28 cellular contexts compared by ENCODE assay signal in genomic region chrX:118963159-118963558, GRCh38. TPM values are rescaled to one million over a fixed set of nuclear protein-coding genes. Genes with fewer than 3 reads are reported as not detected.
"Had no signal": no experiment of that assay in that cellular context is flagged by ENCODE, and none has a peak within 500 bp of the region (broad histone marks: within the 10 kb centered on the region; RNA-seq: fewer than 3 reads in every experiment).

No MANE protein-coding gene starts in this region.

- H3K9me3 Mint-ChIP-seq: activated CD4-positive, alpha-beta T cell treated with anti-CD3 and anti-CD28 coated beads, Interleukin-2, amount 10 ng/mL, durations not matched to agents 24 days and 14 days; effector memory CD8-positive, alpha-beta T cell; stimulated activated naive B cell treated with anti-CD40 and anti-IgM and Interleukin-4, amounts not matched to agents 10 μg/mL and 1 μg/mL and 100 μg/mL, for 72 hours; T-cell had no signal

- H3K36me3 Mint-ChIP-seq: mesothelial cell of epicardium; naive B cell; stimulated activated naive B cell treated with anti-CD40 and anti-IgM and Interleukin-4, amounts not matched to agents 10 μg/mL and 1 μg/mL and 100 μg/mL, for 72 hours; T-cell had no signal

- H3K4me3 Mint-ChIP-seq: activated CD4-positive, alpha-beta T cell treated with anti-CD3 and anti-CD28 coated beads, Interleukin-2, amount 10 ng/mL, durations not matched to agents 24 days and 14 days; effector memory CD8-positive, alpha-beta T cell; mesothelial cell of epicardium; naive B cell; nephron progenitor cell; stimulated activated naive B cell treated with anti-CD40 and anti-IgM and Interleukin-4, amounts not matched to agents 10 μg/mL and 1 μg/mL and 100 μg/mL, for 72 hours; T-cell had no signal

- H3K4me1 ChIP-seq: transverse colon had no signal

- H3K36me3 ChIP-seq: cardiac muscle cell, neutrophil, transverse colon had no signal

- ATAC-seq: activated CD4-positive, CD25-positive, alpha-beta regulatory T cell treated with anti-CD3 and anti-CD28 coated beads, Interleukin-2, amount 50 U/mL, for 24 hours; effector memory CD8-positive, alpha-beta T cell; sciatic nerve; T-cell had no signal

- H3K4me1 Mint-ChIP-seq: activated CD4-positive, alpha-beta T cell treated with anti-CD3 and anti-CD28 coated beads, Interleukin-2, amount 10 ng/mL, durations not matched to agents 24 days and 14 days; mesothelial cell of epicardium; naive B cell; nephron progenitor cell; T-cell had no signal

- H3K4me3 ChIP-seq: cardiac muscle cell, coronary artery, dorsolateral prefrontal cortex, transverse colon had no signal

- H3K27ac ChIP-seq: cardiac muscle cell, coronary artery, dorsolateral prefrontal cortex, neutrophil, transverse colon, VCaP had no signal

- H3K9me3 ChIP-seq: neutrophil, transverse colon had no signal

- FAIRE-seq: keratinocyte, small intestine had no signal

- H3K27ac Mint-ChIP-seq: activated CD4-positive, alpha-beta T cell treated with anti-CD3 and anti-CD28 coated beads, Interleukin-2, amount 10 ng/mL, durations not matched to agents 24 days and 14 days; effector memory CD8-positive, alpha-beta T cell; mesothelial cell of epicardium; naive B cell; nephron progenitor cell; stimulated activated naive B cell treated with anti-CD40 and anti-IgM and Interleukin-4, amounts not matched to agents 10 μg/mL and 1 μg/mL and 100 μg/mL, for 72 hours; T-cell had no signal

- DNase-seq: activated CD4-positive, alpha-beta T cell treated with anti-CD3 and anti-CD28 coated beads, Interleukin-2, amount 10 ng/mL, durations not matched to agents 24 days and 14 days; activated CD8-positive, alpha-beta memory T cell treated with anti-CD3 and anti-CD28 coated beads for 24 hours; activated gamma-delta T cell treated with Interleukin-2 at 50 U/mL for 16 hours; activated naive CD4-positive, alpha-beta T cell treated with anti-CD3 and anti-CD28 coated beads, Interleukin-2, amount 50 U/mL, for 16 hours; dorsolateral prefrontal cortex; effector memory CD8-positive, alpha-beta T cell; head of caudate nucleus; hippocampal formation; left colon; naive B cell; nephron progenitor cell; retina; small intestine; stimulated activated CD4-positive, alpha-beta T cell treated with anti-CD3 and anti-CD28 coated beads, Interleukin-4, amount 100 ng/mL, for 24 hours; stimulated activated naive B cell treated with anti-CD40 and anti-IgM and Interleukin-4, amounts not matched to agents 10 μg/mL and 1 μg/mL and 100 μg/mL, for 72 hours; T-cell; transverse colon had no signal

- H3K27me3 ChIP-seq: transverse colon had no signal

RNA-seq across cellular contexts. Expression of gene LONRF3, which starts 11.3 kb away (rescaled TPM):
- total RNA-seq: osteocyte; T-helper 2 cell treated with Interferon-gamma antibody and Interleukin-4, amounts not matched to agents 100 ng/mL and 5 ng/mL, for 36 hours had no signal
- polyA plus RNA-seq: cardiac muscle cell, fibroblast of lung, keratinocyte had no signal
